ENCODE assay signal across 1 cellular context in the genomic region with DNA sequence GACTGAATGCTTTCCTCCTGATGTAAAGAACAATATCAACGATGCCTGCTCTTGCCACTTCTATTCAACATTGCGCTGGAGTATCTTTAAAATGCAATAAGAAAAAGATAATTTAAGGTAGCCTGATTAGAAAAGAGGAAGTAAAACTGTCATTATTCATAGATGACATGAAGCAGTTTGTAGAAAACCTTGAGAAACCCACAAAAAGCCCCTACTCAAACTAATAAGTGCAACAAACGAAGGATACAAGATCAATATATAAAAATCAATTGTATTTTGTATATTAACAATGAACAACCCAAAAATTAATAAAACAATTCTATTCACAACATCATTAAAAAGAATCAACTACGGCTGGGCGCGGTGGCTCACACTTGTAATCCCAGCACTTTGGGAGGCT.
TF ChIP-seq lines count a peak whose summit lies in the region.

No MANE protein-coding gene starts in this region.

TF ChIP-seq in GM12878, 131 proteins besides CTCF, POLR2A, EP300 and RAD21 (continued from another document and continues in another):
- TF ChIP-seq CUX1 (IDR thresholded peaks at IDR 0.05; ENCODE audit: insufficient replicate concordance, low read depth, low read length) = peak; percentile 98
- TF ChIP-seq ZNF207 (IDR thresholded peaks at IDR 0.05; ENCODE audit: borderline replicate concordance) = no peak
- TF ChIP-seq ZNF622 (IDR thresholded peaks at IDR 0.05) = no peak
- TF ChIP-seq, protein P1, sequence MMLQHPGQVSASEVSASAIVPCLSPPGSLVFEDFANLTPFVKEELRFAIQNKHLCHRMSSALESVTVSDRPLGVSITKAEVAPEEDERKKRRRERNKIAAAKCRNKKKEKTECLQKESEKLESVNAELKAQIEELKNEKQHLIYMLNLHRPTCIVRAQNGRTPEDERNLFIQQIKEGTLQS (IDR thresholded peaks at IDR 0.05; ENCODE audit: borderline replicate concordance, extremely low read depth, low read depth, low read length) = no peak
- TF ChIP-seq, protein P2, sequence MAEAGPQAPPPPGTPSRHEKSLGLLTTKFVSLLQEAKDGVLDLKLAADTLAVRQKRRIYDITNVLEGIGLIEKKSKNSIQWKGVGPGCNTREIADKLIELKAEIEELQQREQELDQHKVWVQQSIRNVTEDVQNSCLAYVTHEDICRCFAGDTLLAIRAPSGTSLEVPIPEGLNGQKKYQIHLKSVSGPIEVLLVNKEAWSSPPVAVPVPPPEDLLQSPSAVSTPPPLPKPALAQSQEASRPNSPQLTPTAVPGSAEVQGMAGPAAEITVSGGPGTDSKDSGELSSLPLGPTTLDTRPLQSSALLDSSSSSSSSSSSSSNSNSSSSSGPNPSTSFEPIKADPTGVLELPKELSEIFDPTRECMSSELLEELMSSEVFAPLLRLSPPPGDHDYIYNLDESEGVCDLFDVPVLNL (IDR thresholded peaks at IDR 0.05; ENCODE audit: low read depth, low read length) = no peak
- TF ChIP-seq KLF5 (IDR thresholded peaks at IDR 0.05; ENCODE audit: partially characterized antibody) = no peak
- TF ChIP-seq RAD51 (IDR thresholded peaks at IDR 0.05) = no peak
- TF ChIP-seq ZBTB4 (CRISPR knock-in tag; IDR thresholded peaks at IDR 0.05) = no peak
- no peak for TF ChIP-seq IRF5 (IDR thresholded peaks at IDR 0.05; ENCODE audit: borderline replicate concordance)
- TF ChIP-seq ESRRA (IDR thresholded peaks at IDR 0.05; ENCODE audit: low read length) = no peak
- no peak for TF ChIP-seq CREM (IDR thresholded peaks at IDR 0.05; ENCODE audit: low read depth)
- TF ChIP-seq EZH2 (IDR thresholded peaks at IDR 0.05; ENCODE audit: borderline replicate concordance, control insufficient read depth, low read depth, low read length) = no peak
- no peak for TF ChIP-seq JUNB (IDR thresholded peaks at IDR 0.05)
- no peak for TF ChIP-seq CHD2 (IDR thresholded peaks at IDR 0.05; ENCODE audit: borderline replicate concordance, low read depth, low read length)
- TF ChIP-seq, protein P3, sequence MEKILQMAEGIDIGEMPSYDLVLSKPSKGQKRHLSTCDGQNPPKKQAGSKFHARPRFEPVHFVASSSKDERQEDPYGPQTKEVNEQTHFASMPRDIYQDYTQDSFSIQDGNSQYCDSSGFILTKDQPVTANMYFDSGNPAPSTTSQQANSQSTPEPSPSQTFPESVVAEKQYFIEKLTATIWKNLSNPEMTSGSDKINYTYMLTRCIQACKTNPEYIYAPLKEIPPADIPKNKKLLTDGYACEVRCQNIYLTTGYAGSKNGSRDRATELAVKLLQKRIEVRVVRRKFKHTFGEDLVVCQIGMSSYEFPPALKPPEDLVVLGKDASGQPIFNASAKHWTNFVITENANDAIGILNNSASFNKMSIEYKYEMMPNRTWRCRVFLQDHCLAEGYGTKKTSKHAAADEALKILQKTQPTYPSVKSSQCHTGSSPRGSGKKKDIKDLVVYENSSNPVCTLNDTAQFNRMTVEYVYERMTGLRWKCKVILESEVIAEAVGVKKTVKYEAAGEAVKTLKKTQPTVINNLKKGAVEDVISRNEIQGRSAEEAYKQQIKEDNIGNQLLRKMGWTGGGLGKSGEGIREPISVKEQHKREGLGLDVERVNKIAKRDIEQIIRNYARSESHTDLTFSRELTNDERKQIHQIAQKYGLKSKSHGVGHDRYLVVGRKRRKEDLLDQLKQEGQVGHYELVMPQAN (conservative IDR thresholded peaks at IDR 0.05) = no peak
- TF ChIP-seq HDAC6 (IDR thresholded peaks at IDR 0.05; ENCODE audit: unreplicated experiment) = no peak
- TF ChIP-seq, protein P4, sequence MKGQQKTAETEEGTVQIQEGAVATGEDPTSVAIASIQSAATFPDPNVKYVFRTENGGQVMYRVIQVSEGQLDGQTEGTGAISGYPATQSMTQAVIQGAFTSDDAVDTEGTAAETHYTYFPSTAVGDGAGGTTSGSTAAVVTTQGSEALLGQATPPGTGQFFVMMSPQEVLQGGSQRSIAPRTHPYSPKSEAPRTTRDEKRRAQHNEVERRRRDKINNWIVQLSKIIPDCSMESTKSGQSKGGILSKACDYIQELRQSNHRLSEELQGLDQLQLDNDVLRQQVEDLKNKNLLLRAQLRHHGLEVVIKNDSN (IDR thresholded peaks at IDR 0.05; ENCODE audit: borderline replicate concordance, extremely low read length, insufficient read depth, low read depth, low read length) = no peak
- no peak for TF ChIP-seq CBX3 (IDR thresholded peaks at IDR 0.05; ENCODE audit: borderline replicate concordance, low read depth)
- no peak for TF ChIP-seq POLR2AphosphoS5 (IDR thresholded peaks at IDR 0.05; ENCODE audit: low read length)
- TF ChIP-seq NRF1 (conservative IDR thresholded peaks at IDR 0.05; ENCODE audit: low read depth, low read length) = no peak
- no peak for TF ChIP-seq IKZF1 (conservative IDR thresholded peaks at IDR 0.05)
- TF ChIP-seq, protein P5, sequence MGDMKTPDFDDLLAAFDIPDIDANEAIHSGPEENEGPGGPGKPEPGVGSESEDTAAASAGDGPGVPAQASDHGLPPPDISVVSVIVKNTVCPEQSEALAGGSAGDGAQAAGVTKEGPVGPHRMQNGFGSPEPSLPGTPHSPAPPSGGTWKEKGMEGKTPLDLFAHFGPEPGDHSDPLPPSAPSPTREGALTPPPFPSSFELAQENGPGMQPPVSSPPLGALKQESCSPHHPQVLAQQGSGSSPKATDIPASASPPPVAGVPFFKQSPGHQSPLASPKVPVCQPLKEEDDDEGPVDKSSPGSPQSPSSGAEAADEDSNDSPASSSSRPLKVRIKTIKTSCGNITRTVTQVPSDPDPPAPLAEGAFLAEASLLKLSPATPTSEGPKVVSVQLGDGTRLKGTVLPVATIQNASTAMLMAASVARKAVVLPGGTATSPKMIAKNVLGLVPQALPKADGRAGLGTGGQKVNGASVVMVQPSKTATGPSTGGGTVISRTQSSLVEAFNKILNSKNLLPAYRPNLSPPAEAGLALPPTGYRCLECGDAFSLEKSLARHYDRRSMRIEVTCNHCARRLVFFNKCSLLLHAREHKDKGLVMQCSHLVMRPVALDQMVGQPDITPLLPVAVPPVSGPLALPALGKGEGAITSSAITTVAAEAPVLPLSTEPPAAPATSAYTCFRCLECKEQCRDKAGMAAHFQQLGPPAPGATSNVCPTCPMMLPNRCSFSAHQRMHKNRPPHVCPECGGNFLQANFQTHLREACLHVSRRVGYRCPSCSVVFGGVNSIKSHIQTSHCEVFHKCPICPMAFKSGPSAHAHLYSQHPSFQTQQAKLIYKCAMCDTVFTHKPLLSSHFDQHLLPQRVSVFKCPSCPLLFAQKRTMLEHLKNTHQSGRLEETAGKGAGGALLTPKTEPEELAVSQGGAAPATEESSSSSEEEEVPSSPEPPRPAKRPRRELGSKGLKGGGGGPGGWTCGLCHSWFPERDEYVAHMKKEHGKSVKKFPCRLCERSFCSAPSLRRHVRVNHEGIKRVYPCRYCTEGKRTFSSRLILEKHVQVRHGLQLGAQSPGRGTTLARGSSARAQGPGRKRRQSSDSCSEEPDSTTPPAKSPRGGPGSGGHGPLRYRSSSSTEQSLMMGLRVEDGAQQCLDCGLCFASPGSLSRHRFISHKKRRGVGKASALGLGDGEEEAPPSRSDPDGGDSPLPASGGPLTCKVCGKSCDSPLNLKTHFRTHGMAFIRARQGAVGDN (IDR thresholded peaks at IDR 0.05) = no peak
- TF ChIP-seq ETV6 (conservative IDR thresholded peaks at IDR 0.05 in 1 of 2, IDR thresholded peaks at IDR 0.05 in 1 of 2; ENCODE audit: borderline replicate concordance in 1 of 2, low read depth in 1 of 2) = no peak
- TF ChIP-seq MEF2B (IDR thresholded peaks at IDR 0.05; ENCODE audit: partially characterized antibody, poor library complexity, severe bottlenecking) = peak; percentile 47
- TF ChIP-seq RB1 (IDR thresholded peaks at IDR 0.05; ENCODE audit: borderline replicate concordance) = no peak
- no peak for TF ChIP-seq SRF (IDR thresholded peaks at IDR 0.05; ENCODE audit: low read depth in 2 of 2, low read length in 2 of 2)
- TF ChIP-seq, protein P6, sequence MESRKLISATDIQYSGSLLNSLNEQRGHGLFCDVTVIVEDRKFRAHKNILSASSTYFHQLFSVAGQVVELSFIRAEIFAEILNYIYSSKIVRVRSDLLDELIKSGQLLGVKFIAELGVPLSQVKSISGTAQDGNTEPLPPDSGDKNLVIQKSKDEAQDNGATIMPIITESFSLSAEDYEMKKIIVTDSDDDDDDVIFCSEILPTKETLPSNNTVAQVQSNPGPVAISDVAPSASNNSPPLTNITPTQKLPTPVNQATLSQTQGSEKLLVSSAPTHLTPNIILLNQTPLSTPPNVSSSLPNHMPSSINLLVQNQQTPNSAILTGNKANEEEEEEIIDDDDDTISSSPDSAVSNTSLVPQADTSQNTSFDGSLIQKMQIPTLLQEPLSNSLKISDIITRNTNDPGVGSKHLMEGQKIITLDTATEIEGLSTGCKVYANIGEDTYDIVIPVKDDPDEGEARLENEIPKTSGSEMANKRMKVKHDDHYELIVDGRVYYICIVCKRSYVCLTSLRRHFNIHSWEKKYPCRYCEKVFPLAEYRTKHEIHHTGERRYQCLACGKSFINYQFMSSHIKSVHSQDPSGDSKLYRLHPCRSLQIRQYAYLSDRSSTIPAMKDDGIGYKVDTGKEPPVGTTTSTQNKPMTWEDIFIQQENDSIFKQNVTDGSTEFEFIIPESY (IDR thresholded peaks at IDR 0.05) = no peak; the same call in 1 of the 2 replicates
- TF ChIP-seq, protein P7, sequence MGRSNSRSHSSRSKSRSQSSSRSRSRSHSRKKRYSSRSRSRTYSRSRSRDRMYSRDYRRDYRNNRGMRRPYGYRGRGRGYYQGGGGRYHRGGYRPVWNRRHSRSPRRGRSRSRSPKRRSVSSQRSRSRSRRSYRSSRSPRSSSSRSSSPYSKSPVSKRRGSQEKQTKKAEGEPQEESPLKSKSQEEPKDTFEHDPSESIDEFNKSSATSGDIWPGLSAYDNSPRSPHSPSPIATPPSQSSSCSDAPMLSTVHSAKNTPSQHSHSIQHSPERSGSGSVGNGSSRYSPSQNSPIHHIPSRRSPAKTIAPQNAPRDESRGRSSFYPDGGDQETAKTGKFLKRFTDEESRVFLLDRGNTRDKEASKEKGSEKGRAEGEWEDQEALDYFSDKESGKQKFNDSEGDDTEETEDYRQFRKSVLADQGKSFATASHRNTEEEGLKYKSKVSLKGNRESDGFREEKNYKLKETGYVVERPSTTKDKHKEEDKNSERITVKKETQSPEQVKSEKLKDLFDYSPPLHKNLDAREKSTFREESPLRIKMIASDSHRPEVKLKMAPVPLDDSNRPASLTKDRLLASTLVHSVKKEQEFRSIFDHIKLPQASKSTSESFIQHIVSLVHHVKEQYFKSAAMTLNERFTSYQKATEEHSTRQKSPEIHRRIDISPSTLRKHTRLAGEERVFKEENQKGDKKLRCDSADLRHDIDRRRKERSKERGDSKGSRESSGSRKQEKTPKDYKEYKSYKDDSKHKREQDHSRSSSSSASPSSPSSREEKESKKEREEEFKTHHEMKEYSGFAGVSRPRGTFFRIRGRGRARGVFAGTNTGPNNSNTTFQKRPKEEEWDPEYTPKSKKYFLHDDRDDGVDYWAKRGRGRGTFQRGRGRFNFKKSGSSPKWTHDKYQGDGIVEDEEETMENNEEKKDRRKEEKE (IDR thresholded peaks at IDR 0.05) = no peak
